1 cellular context compared by ENCODE assay signal in the genomic region with DNA sequence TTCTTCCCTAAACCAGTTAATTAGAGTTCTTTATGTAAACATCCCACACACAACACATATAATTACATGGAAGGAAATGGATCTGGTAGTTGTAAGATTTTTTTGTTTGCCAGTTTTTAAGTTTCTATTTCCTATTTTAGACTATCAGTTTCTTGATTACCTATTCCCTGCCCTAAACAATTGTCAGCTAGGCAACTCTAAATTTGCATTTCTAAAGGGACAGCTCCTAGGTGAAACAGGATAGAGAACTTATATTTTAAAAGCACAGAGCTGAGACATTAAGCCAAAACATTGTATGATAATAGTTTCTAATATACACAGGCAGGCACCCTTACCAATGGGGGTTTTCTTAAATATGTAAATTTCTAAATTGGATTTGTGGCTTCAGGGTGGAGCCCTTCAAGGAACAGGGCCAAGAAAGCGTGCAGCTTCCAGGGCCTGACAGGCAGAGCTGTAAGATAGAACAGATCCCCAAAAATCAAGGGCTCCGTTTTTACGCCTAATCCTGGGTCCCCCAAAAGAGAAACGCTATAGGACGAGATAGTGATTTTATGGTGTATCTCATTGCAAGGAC.
TF ChIP-seq lines count a peak whose summit lies in the region.

No MANE protein-coding gene starts in this region.

TF ChIP-seq in GM23338, 12 proteins besides CTCF, POLR2A, EP300 and RAD21 (continued from another document):
- TF ChIP-seq, protein P1, sequence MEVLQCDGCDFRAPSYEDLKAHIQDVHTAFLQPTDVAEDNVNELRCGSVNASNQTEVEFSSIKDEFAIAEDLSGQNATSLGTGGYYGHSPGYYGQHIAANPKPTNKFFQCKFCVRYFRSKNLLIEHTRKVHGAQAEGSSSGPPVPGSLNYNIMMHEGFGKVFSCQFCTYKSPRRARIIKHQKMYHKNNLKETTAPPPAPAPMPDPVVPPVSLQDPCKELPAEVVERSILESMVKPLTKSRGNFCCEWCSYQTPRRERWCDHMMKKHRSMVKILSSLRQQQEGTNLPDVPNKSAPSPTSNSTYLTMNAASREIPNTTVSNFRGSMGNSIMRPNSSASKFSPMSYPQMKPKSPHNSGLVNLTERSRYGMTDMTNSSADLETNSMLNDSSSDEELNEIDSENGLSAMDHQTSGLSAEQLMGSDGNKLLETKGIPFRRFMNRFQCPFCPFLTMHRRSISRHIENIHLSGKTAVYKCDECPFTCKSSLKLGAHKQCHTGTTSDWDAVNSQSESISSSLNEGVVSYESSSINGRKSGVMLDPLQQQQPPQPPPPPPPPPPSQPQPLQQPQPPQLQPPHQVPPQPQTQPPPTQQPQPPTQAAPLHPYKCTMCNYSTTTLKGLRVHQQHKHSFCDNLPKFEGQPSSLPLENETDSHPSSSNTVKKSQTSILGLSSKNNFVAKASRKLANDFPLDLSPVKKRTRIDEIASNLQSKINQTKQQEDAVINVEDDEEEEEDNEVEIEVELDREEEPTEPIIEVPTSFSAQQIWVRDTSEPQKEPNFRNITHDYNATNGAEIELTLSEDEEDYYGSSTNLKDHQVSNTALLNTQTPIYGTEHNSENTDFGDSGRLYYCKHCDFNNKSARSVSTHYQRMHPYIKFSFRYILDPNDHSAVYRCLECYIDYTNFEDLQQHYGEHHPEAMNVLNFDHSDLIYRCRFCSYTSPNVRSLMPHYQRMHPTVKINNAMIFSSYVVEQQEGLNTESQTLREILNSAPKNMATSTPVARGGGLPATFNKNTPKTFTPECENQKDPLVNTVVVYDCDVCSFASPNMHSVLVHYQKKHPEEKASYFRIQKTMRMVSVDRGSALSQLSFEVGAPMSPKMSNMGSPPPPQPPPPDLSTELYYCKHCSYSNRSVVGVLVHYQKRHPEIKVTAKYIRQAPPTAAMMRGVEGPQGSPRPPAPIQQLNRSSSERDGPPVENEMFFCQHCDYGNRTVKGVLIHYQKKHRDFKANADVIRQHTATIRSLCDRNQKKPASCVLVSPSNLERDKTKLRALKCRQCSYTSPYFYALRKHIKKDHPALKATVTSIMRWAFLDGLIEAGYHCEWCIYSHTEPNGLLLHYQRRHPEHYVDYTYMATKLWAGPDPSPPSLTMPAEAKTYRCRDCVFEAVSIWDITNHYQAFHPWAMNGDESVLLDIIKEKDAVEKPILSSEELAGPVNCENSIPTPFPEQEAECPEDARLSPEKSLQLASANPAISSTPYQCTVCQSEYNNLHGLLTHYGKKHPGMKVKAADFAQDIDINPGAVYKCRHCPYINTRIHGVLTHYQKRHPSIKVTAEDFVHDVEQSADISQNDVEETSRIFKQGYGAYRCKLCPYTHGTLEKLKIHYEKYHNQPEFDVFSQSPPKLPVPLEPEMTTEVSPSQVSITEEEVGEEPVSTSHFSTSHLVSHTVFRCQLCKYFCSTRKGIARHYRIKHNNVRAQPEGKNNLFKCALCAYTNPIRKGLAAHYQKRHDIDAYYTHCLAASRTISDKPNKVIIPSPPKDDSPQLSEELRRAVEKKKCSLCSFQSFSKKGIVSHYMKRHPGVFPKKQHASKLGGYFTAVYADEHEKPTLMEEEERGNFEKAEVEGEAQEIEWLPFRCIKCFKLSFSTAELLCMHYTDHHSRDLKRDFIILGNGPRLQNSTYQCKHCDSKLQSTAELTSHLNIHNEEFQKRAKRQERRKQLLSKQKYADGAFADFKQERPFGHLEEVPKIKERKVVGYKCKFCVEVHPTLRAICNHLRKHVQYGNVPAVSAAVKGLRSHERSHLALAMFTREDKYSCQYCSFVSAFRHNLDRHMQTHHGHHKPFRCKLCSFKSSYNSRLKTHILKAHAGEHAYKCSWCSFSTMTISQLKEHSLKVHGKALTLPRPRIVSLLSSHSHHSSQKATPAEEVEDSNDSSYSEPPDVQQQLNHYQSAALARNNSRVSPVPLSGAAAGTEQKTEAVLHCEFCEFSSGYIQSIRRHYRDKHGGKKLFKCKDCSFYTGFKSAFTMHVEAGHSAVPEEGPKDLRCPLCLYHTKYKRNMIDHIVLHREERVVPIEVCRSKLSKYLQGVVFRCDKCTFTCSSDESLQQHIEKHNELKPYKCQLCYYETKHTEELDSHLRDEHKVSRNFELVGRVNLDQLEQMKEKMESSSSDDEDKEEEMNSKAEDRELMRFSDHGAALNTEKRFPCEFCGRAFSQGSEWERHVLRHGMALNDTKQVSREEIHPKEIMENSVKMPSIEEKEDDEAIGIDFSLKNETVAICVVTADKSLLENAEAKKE (CRISPR knock-in tag; IDR thresholded peaks at IDR 0.05) = no peak
